Comparison of ENCODE assay signal across 1 cellular context in the genomic region with DNA sequence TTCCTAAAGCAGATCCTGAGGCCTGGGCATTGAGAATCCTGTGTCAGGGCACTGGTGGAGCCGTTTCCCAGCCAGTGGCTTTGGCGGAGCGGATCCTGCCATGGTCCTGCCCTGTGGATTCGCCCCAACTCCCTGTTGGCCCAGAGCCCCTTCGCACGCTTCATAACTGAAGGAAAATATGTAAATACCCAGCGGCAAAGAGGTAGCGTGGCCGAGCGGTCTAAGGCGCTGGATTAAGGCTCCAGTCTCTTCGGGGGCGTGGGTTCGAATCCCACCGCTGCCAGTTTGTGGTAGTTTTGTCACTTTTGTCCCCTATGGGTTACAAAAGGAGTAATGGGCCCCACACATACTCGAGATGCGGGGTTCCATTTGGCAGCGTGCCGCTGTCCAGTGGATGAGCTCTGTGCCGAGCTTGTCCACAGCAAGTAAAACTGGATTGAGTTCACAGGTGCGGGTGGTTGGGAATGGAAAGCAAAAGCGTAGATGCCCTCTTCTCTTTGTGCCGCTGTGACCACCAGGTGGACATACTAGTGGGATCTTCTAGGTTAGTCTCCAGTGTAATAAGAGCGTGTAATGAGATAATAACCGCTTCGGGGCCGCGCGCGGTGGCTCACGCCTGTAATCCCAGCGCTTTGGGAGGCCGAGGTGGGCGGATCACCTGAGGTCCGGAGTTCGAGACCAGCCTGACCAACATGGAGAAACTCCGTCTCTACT.
TF ChIP-seq lines count a peak whose summit lies in the region.

No MANE protein-coding gene starts in this region.

TF ChIP-seq in K562, 482 proteins besides CTCF, POLR2A, EP300 and RAD21 (continued from another document and continues in another):
- no peak for TF ChIP-seq MCM5 (IDR thresholded peaks at IDR 0.05; ENCODE audit: low read depth)
- TF ChIP-seq ATF7 (IDR thresholded peaks at IDR 0.05) = peak; percentile 69
- no peak for TF ChIP-seq ZFP1 (CRISPR knock-in tag; IDR thresholded peaks at IDR 0.05)
- TF ChIP-seq ZNF511 (CRISPR knock-in tag; IDR thresholded peaks at IDR 0.05) = peak; percentile 39
- 0 out of 2 replicates have a peak, but pooled peaks have one; percentile 30 for TF ChIP-seq ZNF24 (IDR thresholded peaks at IDR 0.05)
- 0 out of 2 replicates have a peak, but pooled peaks have one; percentile 29 for TF ChIP-seq ZBTB1 (CRISPR knock-in tag; IDR thresholded peaks at IDR 0.05; ENCODE audit: borderline replicate concordance, low read depth)
- 0 out of 2 replicates have a peak, but pooled peaks have one; percentile 13 for TF ChIP-seq NR1H2 (CRISPR knock-in tag; IDR thresholded peaks at IDR 0.05)
- TF ChIP-seq ZNF174 (CRISPR knock-in tag; IDR thresholded peaks at IDR 0.05) = no peak
- TF ChIP-seq BHLHE40 (IDR thresholded peaks at IDR 0.05; ENCODE audit: low read length) = peak; percentile 33; the same call in 1 of the 2 replicates
- TF ChIP-seq KDM1A (IDR thresholded peaks at IDR 0.05) = no peak
- TF ChIP-seq SP1 (CRISPR knock-in tag; IDR thresholded peaks at IDR 0.05) = peak; percentile 82
- TF ChIP-seq PCBP2 (IDR thresholded peaks at IDR 0.05; ENCODE audit: low read depth, low read length, poor library complexity, severe bottlenecking) = no peak
- TF ChIP-seq DIDO1 (tag; IDR thresholded peaks at IDR 0.05; ENCODE audit: low read depth) = no peak
- TF ChIP-seq RB1 (IDR thresholded peaks at IDR 0.05; ENCODE audit: low read depth) = peak; percentile 78
- TF ChIP-seq SRSF1 (IDR thresholded peaks at IDR 0.05; ENCODE audit: low read depth, low read length) = no peak
- peak; percentile 13; the same call in 1 of the 2 replicates for TF ChIP-seq FOXJ2 (tag; IDR thresholded peaks at IDR 0.05)
- TF ChIP-seq GATAD2A (IDR thresholded peaks at IDR 0.05) = peak; percentile 83; the same call in 1 of the 2 replicates
- TF ChIP-seq EHMT2 (IDR thresholded peaks at IDR 0.05) = no peak
- TF ChIP-seq HOXB6 (CRISPR knock-in tag; IDR thresholded peaks at IDR 0.05; ENCODE audit: borderline replicate concordance) = no peak
- no peak for TF ChIP-seq TFAM (CRISPR knock-in tag; conservative IDR thresholded peaks at IDR 0.05)
- no peak for TF ChIP-seq HDAC3 (IDR thresholded peaks at IDR 0.05; ENCODE audit: borderline replicate concordance, partially characterized antibody)
- no peak for TF ChIP-seq PURB (CRISPR knock-in tag; IDR thresholded peaks at IDR 0.05; ENCODE audit: low read depth)
- TF ChIP-seq CBFA2T3 (IDR thresholded peaks at IDR 0.05) = peak; percentile 33
- TF ChIP-seq CEBPB (tag; IDR thresholded peaks at IDR 0.05) = no peak
- TF ChIP-seq KAT8 (IDR thresholded peaks at IDR 0.05; ENCODE audit: low read depth) = no peak
- no peak for TF ChIP-seq CC2D1A (IDR thresholded peaks at IDR 0.05)
- TF ChIP-seq CSDE1 (IDR thresholded peaks at IDR 0.05) = no peak
- no peak for TF ChIP-seq ZC3H8 (IDR thresholded peaks at IDR 0.05)
- TF ChIP-seq, protein P1, sequence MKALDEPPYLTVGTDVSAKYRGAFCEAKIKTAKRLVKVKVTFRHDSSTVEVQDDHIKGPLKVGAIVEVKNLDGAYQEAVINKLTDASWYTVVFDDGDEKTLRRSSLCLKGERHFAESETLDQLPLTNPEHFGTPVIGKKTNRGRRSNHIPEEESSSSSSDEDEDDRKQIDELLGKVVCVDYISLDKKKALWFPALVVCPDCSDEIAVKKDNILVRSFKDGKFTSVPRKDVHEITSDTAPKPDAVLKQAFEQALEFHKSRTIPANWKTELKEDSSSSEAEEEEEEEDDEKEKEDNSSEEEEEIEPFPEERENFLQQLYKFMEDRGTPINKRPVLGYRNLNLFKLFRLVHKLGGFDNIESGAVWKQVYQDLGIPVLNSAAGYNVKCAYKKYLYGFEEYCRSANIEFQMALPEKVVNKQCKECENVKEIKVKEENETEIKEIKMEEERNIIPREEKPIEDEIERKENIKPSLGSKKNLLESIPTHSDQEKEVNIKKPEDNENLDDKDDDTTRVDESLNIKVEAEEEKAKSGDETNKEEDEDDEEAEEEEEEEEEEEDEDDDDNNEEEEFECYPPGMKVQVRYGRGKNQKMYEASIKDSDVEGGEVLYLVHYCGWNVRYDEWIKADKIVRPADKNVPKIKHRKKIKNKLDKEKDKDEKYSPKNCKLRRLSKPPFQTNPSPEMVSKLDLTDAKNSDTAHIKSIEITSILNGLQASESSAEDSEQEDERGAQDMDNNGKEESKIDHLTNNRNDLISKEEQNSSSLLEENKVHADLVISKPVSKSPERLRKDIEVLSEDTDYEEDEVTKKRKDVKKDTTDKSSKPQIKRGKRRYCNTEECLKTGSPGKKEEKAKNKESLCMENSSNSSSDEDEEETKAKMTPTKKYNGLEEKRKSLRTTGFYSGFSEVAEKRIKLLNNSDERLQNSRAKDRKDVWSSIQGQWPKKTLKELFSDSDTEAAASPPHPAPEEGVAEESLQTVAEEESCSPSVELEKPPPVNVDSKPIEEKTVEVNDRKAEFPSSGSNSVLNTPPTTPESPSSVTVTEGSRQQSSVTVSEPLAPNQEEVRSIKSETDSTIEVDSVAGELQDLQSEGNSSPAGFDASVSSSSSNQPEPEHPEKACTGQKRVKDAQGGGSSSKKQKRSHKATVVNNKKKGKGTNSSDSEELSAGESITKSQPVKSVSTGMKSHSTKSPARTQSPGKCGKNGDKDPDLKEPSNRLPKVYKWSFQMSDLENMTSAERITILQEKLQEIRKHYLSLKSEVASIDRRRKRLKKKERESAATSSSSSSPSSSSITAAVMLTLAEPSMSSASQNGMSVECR (CRISPR knock-in tag; IDR thresholded peaks at IDR 0.05) = no peak
- no peak for TF ChIP-seq NFXL1 (CRISPR knock-in tag; IDR thresholded peaks at IDR 0.05)
- TF ChIP-seq POLR2H (tag; IDR thresholded peaks at IDR 0.05; ENCODE audit: low read depth) = no peak
- TF ChIP-seq MEF2D (tag; conservative IDR thresholded peaks at IDR 0.05; ENCODE audit: low read depth) = no peak
- no peak for TF ChIP-seq WHSC1 (IDR thresholded peaks at IDR 0.05; ENCODE audit: low read length)
- no peak for TF ChIP-seq BCL6 (CRISPR knock-in tag; IDR thresholded peaks at IDR 0.05)
- TF ChIP-seq MED1 (CRISPR knock-in tag; IDR thresholded peaks at IDR 0.05; ENCODE audit: borderline replicate concordance) = no peak
- TF ChIP-seq UBTF (IDR thresholded peaks at IDR 0.05; ENCODE audit: borderline replicate concordance in 1 of 2, low read depth in 2 of 2, low read length in 2 of 2) = peak in 1 of 2 experiments; percentile 74; a peak in 1 of 4 replicates
- TF ChIP-seq NONO (IDR thresholded peaks at IDR 0.05; ENCODE audit: low read depth in 2 of 2, low read length in 1 of 2) = no peak
- no peak for TF ChIP-seq ZNF717 (CRISPR knock-in tag; IDR thresholded peaks at IDR 0.05)
- TF ChIP-seq, protein P2, sequence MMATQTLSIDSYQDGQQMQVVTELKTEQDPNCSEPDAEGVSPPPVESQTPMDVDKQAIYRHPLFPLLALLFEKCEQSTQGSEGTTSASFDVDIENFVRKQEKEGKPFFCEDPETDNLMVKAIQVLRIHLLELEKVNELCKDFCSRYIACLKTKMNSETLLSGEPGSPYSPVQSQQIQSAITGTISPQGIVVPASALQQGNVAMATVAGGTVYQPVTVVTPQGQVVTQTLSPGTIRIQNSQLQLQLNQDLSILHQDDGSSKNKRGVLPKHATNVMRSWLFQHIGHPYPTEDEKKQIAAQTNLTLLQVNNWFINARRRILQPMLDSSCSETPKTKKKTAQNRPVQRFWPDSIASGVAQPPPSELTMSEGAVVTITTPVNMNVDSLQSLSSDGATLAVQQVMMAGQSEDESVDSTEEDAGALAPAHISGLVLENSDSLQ (IDR thresholded peaks at IDR 0.05) = no peak
- TF ChIP-seq NR2F6 (CRISPR knock-in tag; IDR thresholded peaks at IDR 0.05) = no peak
- TF ChIP-seq KAT7 (CRISPR knock-in tag; IDR thresholded peaks at IDR 0.05; ENCODE audit: borderline replicate concordance) = no peak
- TF ChIP-seq ZNF431 (CRISPR knock-in tag; IDR thresholded peaks at IDR 0.05) = 0 out of 2 replicates have a peak, but pooled peaks have one; percentile 56
- TF ChIP-seq U2AF1 (optimal IDR thresholded peaks at IDR 0.05; ENCODE audit: low read depth, low read length) = no peak
- no peak for TF ChIP-seq OTX1 (CRISPR knock-in tag; IDR thresholded peaks at IDR 0.05)
- peak; percentile 68 for TF ChIP-seq L3MBTL2 (IDR thresholded peaks at IDR 0.05)
- TF ChIP-seq, protein P3, sequence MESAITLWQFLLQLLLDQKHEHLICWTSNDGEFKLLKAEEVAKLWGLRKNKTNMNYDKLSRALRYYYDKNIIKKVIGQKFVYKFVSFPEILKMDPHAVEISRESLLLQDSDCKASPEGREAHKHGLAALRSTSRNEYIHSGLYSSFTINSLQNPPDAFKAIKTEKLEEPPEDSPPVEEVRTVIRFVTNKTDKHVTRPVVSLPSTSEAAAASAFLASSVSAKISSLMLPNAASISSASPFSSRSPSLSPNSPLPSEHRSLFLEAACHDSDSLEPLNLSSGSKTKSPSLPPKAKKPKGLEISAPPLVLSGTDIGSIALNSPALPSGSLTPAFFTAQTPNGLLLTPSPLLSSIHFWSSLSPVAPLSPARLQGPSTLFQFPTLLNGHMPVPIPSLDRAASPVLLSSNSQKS (CRISPR knock-in tag; IDR thresholded peaks at IDR 0.05) = no peak
- TF ChIP-seq ZNF395 (CRISPR knock-in tag; IDR thresholded peaks at IDR 0.05) = no peak
- TF ChIP-seq ADNP (tag; IDR thresholded peaks at IDR 0.05) = no peak
- TF ChIP-seq ARID3A (IDR thresholded peaks at IDR 0.05; ENCODE audit: borderline replicate concordance, low read depth, low read length) = no peak
- TF ChIP-seq SMARCA5 (IDR thresholded peaks at IDR 0.05) = no peak; the same call in 1 of the 2 replicates
- TF ChIP-seq, protein P4, sequence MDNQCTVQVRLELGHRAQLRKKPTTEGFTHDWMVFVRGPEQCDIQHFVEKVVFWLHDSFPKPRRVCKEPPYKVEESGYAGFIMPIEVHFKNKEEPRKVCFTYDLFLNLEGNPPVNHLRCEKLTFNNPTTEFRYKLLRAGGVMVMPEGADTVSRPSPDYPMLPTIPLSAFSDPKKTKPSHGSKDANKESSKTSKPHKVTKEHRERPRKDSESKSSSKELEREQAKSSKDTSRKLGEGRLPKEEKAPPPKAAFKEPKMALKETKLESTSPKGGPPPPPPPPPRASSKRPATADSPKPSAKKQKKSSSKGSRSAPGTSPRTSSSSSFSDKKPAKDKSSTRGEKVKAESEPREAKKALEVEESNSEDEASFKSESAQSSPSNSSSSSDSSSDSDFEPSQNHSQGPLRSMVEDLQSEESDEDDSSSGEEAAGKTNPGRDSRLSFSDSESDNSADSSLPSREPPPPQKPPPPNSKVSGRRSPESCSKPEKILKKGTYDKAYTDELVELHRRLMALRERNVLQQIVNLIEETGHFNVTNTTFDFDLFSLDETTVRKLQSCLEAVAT (IDR thresholded peaks at IDR 0.05) = no peak
- TF ChIP-seq FOXM1 (IDR thresholded peaks at IDR 0.05; ENCODE audit: low read depth) = no peak
- 0 out of 2 replicates have a peak, but pooled peaks have one; percentile 34 for TF ChIP-seq FOXM1 (CRISPR knock-in tag; IDR thresholded peaks at IDR 0.05; ENCODE audit: low read depth)
- TF ChIP-seq, protein P5, sequence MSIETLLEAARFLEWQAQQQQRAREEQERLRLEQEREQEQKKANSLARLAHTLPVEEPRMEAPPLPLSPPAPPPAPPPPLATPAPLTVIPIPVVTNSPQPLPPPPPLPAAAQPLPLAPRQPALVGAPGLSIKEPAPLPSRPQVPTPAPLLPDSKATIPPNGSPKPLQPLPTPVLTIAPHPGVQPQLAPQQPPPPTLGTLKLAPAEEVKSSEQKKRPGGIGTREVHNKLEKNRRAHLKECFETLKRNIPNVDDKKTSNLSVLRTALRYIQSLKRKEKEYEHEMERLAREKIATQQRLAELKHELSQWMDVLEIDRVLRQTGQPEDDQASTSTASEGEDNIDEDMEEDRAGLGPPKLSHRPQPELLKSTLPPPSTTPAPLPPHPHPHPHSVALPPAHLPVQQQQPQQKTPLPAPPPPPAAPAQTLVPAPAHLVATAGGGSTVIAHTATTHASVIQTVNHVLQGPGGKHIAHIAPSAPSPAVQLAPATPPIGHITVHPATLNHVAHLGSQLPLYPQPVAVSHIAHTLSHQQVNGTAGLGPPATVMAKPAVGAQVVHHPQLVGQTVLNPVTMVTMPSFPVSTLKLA (conservative IDR thresholded peaks at IDR 0.05) = no peak
- TF ChIP-seq LARP7 (IDR thresholded peaks at IDR 0.05) = no peak
